Comparison of ENCODE assay signal across 13 cellular contexts in the genomic region with DNA sequence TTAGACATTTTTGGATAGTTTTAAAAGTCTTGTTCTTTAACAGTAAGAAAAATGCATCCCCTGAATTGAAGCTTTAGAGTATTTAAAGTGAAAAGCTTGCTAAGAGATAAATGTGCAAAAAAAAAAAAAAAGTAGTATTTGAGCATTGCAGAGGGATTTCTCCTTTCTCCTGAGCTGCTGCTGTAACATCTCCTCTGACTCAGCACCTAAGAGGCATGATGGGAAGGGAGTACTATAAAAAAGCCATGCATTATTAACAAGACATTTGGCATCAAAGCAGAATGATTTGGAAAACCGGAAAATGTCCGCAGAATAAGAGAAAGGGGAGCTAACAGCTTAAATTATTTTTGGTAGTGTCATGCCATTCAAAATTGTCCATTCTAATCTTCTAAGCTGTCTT. TPM values are rescaled to one million over a fixed set of nuclear protein-coding genes. Genes with fewer than 3 reads are reported as not detected.
DNase-seq lines count a peak whose midpoint lies in the region; TF ChIP-seq lines count a peak whose summit lies in the region.
"Had no signal": no experiment of that assay in that cellular context is flagged by ENCODE, and none has a peak within 500 bp of the region (broad histone marks: within the 10 kb centered on the region; RNA-seq: fewer than 3 reads in every experiment).

No MANE protein-coding gene starts in this region.

- no peak overlapping the region for H2AK5ac ChIP-seq in trophoblast cell (ENCODE audit: low read length)

- no peak overlapping the region for H2BK12ac ChIP-seq in trophoblast cell (ENCODE audit: low read length)

- H3K9me3 ChIP-seq in A673 (ENCODE audit: low read depth, low read length, poor library complexity, severe bottlenecking) (no peaks in the 10 kb centered on the region), trophoblast cell (ENCODE audit: insufficient read depth, low read depth, low read length) (no peaks in the 10 kb centered on the region)
- H3K9me3 ChIP-seq: Caco-2, thoracic aorta had no signal

- no peak overlapping the region for H2BK5ac ChIP-seq in trophoblast cell (ENCODE audit: low read depth, low read length, poor library complexity)

- H3K4me1 Mint-ChIP-seq in immature natural killer cell, result peaks cover 77 to 99% of the 10 kb centered on the region in 2 donors

- no peak overlapping the region for H3K23ac ChIP-seq in trophoblast cell (ENCODE audit: low read length)

- H3K4me1 ChIP-seq in A673 (ENCODE audit: insufficient read depth, low read length, poor library complexity, severe bottlenecking), result peaks cover 59% of the 10 kb centered on the region
- peaks cover 14 to 16% of the 10 kb centered on the region in 2 experiments for H3K4me1 ChIP-seq in trophoblast cell (ENCODE audit: control insufficient read depth in 1 of 2, insufficient read depth in 2 of 2, low read length in 2 of 2)

- no TSS peak for BruUV-seq in A673 (replicated peaks; lab: Mats Ljungman, UMichigan)

- no peak overlapping the region for H2BK120ac ChIP-seq in trophoblast cell (ENCODE audit: insufficient read depth, low read length, poor library complexity)

- H4K8ac ChIP-seq in trophoblast cell (ENCODE audit: low read depth, low read length), result no peak overlapping the region

- no peak overlapping the region for H4K12ac ChIP-seq in trophoblast cell (ENCODE audit: low read depth, low read length)

- DNase-seq in A673 (ENCODE audit: low spot score) (peak; percentile 87), HL-60 (ENCODE audit: low read depth in 1 of 2, low spot score in 1 of 2) (no peak), astrocyte of the hippocampus (ENCODE audit: low read depth, low spot score) (peak; percentile 51), immature natural killer cell (no peak), cortex of kidney (lab: John Stamatoyannopoulos, UW) (no peak), trophoblast cell (no peak), mucosa of gallbladder (ENCODE audit: low spot score) (no peak), D341Med (ENCODE audit: low spot score) (no peak)
- DNase-seq: Caco-2, NCI-H187 treated with DMSO at 0.1 percent for 48 hours, WERI-Rb-1 had no signal

- intact Hi-C loops in A673 (cut with micrococcal nuclease; ENCODE audit: unreplicated experiment), result no loop called here

- H3K79me2 ChIP-seq in trophoblast cell (ENCODE audit: control insufficient read depth, insufficient read depth, low read length, poor library complexity), result peaks cover 6% of the 10 kb centered on the region

- H3K9me3 Mint-ChIP-seq in immature natural killer cell, result no peaks in the 10 kb centered on the region

- H3K9ac ChIP-seq in trophoblast cell (ENCODE audit: low read length), result no peak overlapping the region

- H3K36me3 ChIP-seq in A673 (ENCODE audit: insufficient read depth, low read length, poor library complexity, severe bottlenecking) (no peaks in the 10 kb centered on the region), trophoblast cell (ENCODE audit: control insufficient read depth in 1 of 2, insufficient read depth in 2 of 2, low read length in 2 of 2) (no peaks in the 10 kb centered on the region)
- H3K36me3 ChIP-seq: thoracic aorta had no signal

- no peak overlapping the region for H2AFZ ChIP-seq in trophoblast cell (ENCODE audit: insufficient read depth, low read length, poor library complexity)

- H3K4me3 ChIP-seq in A673 (ENCODE audit: low read depth, low read length, poor library complexity, severe bottlenecking) (peak overlapping the region; percentile 24), HL-60 (replicated peaks; ENCODE audit: insufficient read depth, low read length) (no peak overlapping the region), trophoblast cell (ENCODE audit: low read depth, low read length) (no peak overlapping the region)
- H3K4me3 ChIP-seq: thoracic aorta had no signal

- no CpG with 5 or more reads among the region's 2 CpGs for WGBS in trophoblast cell (ENCODE audit: extremely low coverage, insufficient coverage, insufficient read length)

- H3K4me3 Mint-ChIP-seq in immature natural killer cell, result peak overlapping the region in 1 of 5 donors; percentile 63
- H3K4me3 Mint-ChIP-seq: activated naive CD8-positive, alpha-beta T cell had no signal

- H3K14ac ChIP-seq in trophoblast cell (ENCODE audit: low read length), result no peak overlapping the region

- CTCF ChIA-PET in A673 (lab: Charles Lee), result no interaction called here

- H3K27ac ChIP-seq in A673 (ENCODE audit: low read depth, low read length, poor library complexity, severe bottlenecking), result peak overlapping the region; percentile 87
- H3K27ac ChIP-seq in HL-60 (replicated peaks), result peak overlapping the region; percentile 27
- no peak overlapping the region for H3K27ac ChIP-seq in trophoblast cell (ENCODE audit: low read depth, low read length)
- H3K27ac ChIP-seq: WERI-Rb-1 had no signal

- no peak overlapping the region for H3K4ac ChIP-seq in trophoblast cell (ENCODE audit: low read depth, low read length)

- peaks cover 0 to 3% (median 0%) of the 10 kb centered on the region in 3 donors for H3K36me3 Mint-ChIP-seq in immature natural killer cell

- peaks cover 0 to 2% (median 0%) of the 10 kb centered on the region in 3 donors for H3K27me3 Mint-ChIP-seq in immature natural killer cell (ENCODE audit: low read depth in 3 of 3)
- H3K27me3 Mint-ChIP-seq: activated naive CD8-positive, alpha-beta T cell had no signal

- peaks cover 10% of the 10 kb centered on the region for H3K79me1 ChIP-seq in trophoblast cell (ENCODE audit: low read length)

- TF ChIP-seq CTCF in A673 (conservative IDR thresholded peaks at IDR 0.05; ENCODE audit: low read depth, low read length) (no peak), HL-60 (IDR thresholded peaks at IDR 0.05; ENCODE audit: insufficient read depth, low read length) (no peak)

- H4K91ac ChIP-seq in trophoblast cell (ENCODE audit: low read depth, low read length), result no peak overlapping the region

- H3K27ac Mint-ChIP-seq in immature natural killer cell, result peak overlapping the region in 4 of 6 donors; percentile 18 to 46 (median 28)
- H3K27ac Mint-ChIP-seq: activated naive CD8-positive, alpha-beta T cell had no signal

- H3K27me3 ChIP-seq in A673 (replicated peaks; ENCODE audit: insufficient read depth, low read depth, low read length, poor library complexity) (no peaks in the 10 kb centered on the region), HL-60 (ENCODE audit: insufficient read depth, poor library complexity, severe bottlenecking) (no peaks in the 10 kb centered on the region), trophoblast cell (ENCODE audit: insufficient read depth, low read length) (no peaks in the 10 kb centered on the region)

- no peak overlapping the region for H3K18ac ChIP-seq in trophoblast cell (ENCODE audit: low read length)

- H3K4me2 ChIP-seq in trophoblast cell (ENCODE audit: low read length), result no peak overlapping the region

- POLR2A ChIA-PET in A673 (lab: Charles Lee; ENCODE audit: low non-redundant PET), result interaction anchor here (0.7 kb wide), 1 partner anchor 28 kb away, joined by 5 read pairs; no protein-coding TSS in a partner anchor

RNA-seq across cellular contexts. Expression of gene B4GALT5, which starts 27.9 kb away (rescaled TPM):
- total RNA-seq in A673 (2021), result 60.7 and 78.0 TPM in 2 replicates
- polyA plus RNA-seq in immature natural killer cell, result 1 to 10 TPM in 2 of 3 donors, under 1 TPM in 1; 0.35 to 3.2 (median 2.8) TPM
- 38.1 and 39.6 TPM in 2 replicates for polyA plus RNA-seq in trophoblast cell (2013)
- 62.2 TPM for total RNA-seq in mucosa of gallbladder

Comparison
In these comparisons a context has a peak if more than half of its experiments do, and no peak if none do; other contexts are left out.
1. DNase-seq: peak in A673 (single experiment) and astrocyte of the hippocampus (single experiment); none in HL-60 (0 of 2), immature natural killer cell (0 of 3), cortex of kidney (single experiment), trophoblast cell (0 of 2), mucosa of gallbladder (single experiment) and D341Med (single experiment).